In the genomic region with DNA sequence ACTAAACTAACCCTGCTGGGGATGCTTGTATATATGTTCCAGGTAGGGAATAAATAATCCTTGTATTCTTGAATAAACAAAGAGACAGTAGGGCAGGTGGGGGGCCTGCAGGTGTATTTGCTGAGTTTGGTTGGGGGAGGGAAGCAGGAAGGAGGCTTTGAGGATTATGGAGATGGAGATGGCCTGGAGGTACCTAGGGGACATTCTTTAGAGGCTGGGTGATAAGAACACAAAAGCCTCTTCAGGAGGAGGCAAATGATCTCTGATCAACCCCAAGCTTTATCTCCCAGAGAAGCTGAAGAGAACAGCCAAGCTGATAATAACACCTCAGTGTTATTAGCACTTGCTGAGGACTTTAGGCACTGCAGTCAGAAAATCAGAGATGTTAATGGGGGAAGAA, we compare ENCODE assay signal across 2 cellular contexts.
TF ChIP-seq lines count a peak whose summit lies in the region.

No MANE protein-coding gene starts in this region.

TF ChIP-seq in HepG2, 621 proteins besides CTCF, POLR2A, EP300 and RAD21:
- TF ChIP-seq ZNF343 (CRISPR knock-in tag; IDR thresholded peaks at IDR 0.05) (no peak), ARNTL (CRISPR knock-in tag; IDR thresholded peaks at IDR 0.05) (no peak), CREM (IDR thresholded peaks at IDR 0.05) (peak; percentile 13; the same call in 1 of the 2 replicates), CREM (CRISPR knock-in tag; IDR thresholded peaks at IDR 0.05) (no peak), SOX13 (IDR thresholded peaks at IDR 0.05) (no peak), SOX13 (CRISPR knock-in tag; conservative IDR thresholded peaks at IDR 0.05 in 1 of 2, IDR thresholded peaks at IDR 0.05 in 1 of 2) (peak in 1 of 2 experiments; percentile 54; a peak in 1 of 4 replicates), SOX6 (IDR thresholded peaks at IDR 0.05) (no peak), SOX6 (CRISPR knock-in tag; IDR thresholded peaks at IDR 0.05) (peak; percentile 29; the same call in 1 of the 2 replicates)
- TF ChIP-seq, protein P1, sequence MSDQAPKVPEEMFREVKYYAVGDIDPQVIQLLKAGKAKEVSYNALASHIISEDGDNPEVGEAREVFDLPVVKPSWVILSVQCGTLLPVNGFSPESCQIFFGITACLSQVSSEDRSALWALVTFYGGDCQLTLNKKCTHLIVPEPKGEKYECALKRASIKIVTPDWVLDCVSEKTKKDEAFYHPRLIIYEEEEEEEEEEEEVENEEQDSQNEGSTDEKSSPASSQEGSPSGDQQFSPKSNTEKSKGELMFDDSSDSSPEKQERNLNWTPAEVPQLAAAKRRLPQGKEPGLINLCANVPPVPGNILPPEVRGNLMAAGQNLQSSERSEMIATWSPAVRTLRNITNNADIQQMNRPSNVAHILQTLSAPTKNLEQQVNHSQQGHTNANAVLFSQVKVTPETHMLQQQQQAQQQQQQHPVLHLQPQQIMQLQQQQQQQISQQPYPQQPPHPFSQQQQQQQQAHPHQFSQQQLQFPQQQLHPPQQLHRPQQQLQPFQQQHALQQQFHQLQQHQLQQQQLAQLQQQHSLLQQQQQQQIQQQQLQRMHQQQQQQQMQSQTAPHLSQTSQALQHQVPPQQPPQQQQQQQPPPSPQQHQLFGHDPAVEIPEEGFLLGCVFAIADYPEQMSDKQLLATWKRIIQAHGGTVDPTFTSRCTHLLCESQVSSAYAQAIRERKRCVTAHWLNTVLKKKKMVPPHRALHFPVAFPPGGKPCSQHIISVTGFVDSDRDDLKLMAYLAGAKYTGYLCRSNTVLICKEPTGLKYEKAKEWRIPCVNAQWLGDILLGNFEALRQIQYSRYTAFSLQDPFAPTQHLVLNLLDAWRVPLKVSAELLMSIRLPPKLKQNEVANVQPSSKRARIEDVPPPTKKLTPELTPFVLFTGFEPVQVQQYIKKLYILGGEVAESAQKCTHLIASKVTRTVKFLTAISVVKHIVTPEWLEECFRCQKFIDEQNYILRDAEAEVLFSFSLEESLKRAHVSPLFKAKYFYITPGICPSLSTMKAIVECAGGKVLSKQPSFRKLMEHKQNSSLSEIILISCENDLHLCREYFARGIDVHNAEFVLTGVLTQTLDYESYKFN (CRISPR knock-in tag; conservative IDR thresholded peaks at IDR 0.05), result 0 out of 2 replicates have a peak, but pooled peaks have one; percentile 12
- TF ChIP-seq, protein P2, sequence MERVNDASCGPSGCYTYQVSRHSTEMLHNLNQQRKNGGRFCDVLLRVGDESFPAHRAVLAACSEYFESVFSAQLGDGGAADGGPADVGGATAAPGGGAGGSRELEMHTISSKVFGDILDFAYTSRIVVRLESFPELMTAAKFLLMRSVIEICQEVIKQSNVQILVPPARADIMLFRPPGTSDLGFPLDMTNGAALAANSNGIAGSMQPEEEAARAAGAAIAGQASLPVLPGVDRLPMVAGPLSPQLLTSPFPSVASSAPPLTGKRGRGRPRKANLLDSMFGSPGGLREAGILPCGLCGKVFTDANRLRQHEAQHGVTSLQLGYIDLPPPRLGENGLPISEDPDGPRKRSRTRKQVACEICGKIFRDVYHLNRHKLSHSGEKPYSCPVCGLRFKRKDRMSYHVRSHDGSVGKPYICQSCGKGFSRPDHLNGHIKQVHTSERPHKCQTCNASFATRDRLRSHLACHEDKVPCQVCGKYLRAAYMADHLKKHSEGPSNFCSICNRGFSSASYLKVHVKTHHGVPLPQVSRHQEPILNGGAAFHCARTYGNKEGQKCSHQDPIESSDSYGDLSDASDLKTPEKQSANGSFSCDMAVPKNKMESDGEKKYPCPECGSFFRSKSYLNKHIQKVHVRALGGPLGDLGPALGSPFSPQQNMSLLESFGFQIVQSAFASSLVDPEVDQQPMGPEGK (CRISPR knock-in tag; IDR thresholded peaks at IDR 0.05), result peak; percentile 43
- TF ChIP-seq, protein P3, sequence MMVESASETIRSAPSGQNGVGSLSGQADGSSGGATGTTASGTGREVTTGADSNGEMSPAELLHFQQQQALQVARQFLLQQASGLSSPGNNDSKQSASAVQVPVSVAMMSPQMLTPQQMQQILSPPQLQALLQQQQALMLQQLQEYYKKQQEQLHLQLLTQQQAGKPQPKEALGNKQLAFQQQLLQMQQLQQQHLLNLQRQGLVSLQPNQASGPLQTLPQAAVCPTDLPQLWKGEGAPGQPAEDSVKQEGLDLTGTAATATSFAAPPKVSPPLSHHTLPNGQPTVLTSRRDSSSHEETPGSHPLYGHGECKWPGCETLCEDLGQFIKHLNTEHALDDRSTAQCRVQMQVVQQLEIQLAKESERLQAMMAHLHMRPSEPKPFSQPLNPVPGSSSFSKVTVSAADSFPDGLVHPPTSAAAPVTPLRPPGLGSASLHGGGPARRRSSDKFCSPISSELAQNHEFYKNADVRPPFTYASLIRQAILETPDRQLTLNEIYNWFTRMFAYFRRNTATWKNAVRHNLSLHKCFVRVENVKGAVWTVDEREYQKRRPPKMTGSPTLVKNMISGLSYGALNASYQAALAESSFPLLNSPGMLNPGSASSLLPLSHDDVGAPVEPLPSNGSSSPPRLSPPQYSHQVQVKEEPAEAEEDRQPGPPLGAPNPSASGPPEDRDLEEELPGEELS (CRISPR knock-in tag; IDR thresholded peaks at IDR 0.05), result 0 out of 2 replicates have a peak, but pooled peaks have one; percentile 41

TF ChIP-seq in H1, 55 proteins besides CTCF, POLR2A, EP300 and RAD21:
- no peak for TF ChIP-seq KDM4A (IDR thresholded peaks at IDR 0.05; ENCODE audit: low read depth, low read length, severe bottlenecking)
- TF ChIP-seq, protein P4, sequence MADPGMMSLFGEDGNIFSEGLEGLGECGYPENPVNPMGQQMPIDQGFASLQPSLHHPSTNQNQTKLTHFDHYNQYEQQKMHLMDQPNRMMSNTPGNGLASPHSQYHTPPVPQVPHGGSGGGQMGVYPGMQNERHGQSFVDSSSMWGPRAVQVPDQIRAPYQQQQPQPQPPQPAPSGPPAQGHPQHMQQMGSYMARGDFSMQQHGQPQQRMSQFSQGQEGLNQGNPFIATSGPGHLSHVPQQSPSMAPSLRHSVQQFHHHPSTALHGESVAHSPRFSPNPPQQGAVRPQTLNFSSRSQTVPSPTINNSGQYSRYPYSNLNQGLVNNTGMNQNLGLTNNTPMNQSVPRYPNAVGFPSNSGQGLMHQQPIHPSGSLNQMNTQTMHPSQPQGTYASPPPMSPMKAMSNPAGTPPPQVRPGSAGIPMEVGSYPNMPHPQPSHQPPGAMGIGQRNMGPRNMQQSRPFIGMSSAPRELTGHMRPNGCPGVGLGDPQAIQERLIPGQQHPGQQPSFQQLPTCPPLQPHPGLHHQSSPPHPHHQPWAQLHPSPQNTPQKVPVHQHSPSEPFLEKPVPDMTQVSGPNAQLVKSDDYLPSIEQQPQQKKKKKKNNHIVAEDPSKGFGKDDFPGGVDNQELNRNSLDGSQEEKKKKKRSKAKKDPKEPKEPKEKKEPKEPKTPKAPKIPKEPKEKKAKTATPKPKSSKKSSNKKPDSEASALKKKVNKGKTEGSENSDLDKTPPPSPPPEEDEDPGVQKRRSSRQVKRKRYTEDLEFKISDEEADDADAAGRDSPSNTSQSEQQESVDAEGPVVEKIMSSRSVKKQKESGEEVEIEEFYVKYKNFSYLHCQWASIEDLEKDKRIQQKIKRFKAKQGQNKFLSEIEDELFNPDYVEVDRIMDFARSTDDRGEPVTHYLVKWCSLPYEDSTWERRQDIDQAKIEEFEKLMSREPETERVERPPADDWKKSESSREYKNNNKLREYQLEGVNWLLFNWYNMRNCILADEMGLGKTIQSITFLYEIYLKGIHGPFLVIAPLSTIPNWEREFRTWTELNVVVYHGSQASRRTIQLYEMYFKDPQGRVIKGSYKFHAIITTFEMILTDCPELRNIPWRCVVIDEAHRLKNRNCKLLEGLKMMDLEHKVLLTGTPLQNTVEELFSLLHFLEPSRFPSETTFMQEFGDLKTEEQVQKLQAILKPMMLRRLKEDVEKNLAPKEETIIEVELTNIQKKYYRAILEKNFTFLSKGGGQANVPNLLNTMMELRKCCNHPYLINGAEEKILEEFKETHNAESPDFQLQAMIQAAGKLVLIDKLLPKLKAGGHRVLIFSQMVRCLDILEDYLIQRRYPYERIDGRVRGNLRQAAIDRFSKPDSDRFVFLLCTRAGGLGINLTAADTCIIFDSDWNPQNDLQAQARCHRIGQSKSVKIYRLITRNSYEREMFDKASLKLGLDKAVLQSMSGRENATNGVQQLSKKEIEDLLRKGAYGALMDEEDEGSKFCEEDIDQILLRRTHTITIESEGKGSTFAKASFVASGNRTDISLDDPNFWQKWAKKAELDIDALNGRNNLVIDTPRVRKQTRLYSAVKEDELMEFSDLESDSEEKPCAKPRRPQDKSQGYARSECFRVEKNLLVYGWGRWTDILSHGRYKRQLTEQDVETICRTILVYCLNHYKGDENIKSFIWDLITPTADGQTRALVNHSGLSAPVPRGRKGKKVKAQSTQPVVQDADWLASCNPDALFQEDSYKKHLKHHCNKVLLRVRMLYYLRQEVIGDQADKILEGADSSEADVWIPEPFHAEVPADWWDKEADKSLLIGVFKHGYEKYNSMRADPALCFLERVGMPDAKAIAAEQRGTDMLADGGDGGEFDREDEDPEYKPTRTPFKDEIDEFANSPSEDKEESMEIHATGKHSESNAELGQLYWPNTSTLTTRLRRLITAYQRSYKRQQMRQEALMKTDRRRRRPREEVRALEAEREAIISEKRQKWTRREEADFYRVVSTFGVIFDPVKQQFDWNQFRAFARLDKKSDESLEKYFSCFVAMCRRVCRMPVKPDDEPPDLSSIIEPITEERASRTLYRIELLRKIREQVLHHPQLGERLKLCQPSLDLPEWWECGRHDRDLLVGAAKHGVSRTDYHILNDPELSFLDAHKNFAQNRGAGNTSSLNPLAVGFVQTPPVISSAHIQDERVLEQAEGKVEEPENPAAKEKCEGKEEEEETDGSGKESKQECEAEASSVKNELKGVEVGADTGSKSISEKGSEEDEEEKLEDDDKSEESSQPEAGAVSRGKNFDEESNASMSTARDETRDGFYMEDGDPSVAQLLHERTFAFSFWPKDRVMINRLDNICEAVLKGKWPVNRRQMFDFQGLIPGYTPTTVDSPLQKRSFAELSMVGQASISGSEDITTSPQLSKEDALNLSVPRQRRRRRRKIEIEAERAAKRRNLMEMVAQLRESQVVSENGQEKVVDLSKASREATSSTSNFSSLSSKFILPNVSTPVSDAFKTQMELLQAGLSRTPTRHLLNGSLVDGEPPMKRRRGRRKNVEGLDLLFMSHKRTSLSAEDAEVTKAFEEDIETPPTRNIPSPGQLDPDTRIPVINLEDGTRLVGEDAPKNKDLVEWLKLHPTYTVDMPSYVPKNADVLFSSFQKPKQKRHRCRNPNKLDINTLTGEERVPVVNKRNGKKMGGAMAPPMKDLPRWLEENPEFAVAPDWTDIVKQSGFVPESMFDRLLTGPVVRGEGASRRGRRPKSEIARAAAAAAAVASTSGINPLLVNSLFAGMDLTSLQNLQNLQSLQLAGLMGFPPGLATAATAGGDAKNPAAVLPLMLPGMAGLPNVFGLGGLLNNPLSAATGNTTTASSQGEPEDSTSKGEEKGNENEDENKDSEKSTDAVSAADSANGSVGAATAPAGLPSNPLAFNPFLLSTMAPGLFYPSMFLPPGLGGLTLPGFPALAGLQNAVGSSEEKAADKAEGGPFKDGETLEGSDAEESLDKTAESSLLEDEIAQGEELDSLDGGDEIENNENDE (IDR thresholded peaks at IDR 0.05; ENCODE audit: insufficient replicate concordance, low read length), result no peak
- TF ChIP-seq CTBP2 (IDR thresholded peaks at IDR 0.05; ENCODE audit: borderline replicate concordance, insufficient read depth, insufficient read length, low read length), result no peak
- TF ChIP-seq SP1 (IDR thresholded peaks at IDR 0.05; ENCODE audit: low read depth, low read length), result peak; percentile 60
- no peak for TF ChIP-seq ZNF274 (IDR thresholded peaks at IDR 0.05; ENCODE audit: borderline replicate concordance, extremely low read depth, low read length)
- TF ChIP-seq YY1 (IDR thresholded peaks at IDR 0.05; ENCODE audit: low read depth, low read length), result peak; percentile 67
- no peak for TF ChIP-seq HDAC6 (IDR thresholded peaks at IDR 0.05; ENCODE audit: low read depth, low read length)
- TF ChIP-seq TEAD4 (IDR thresholded peaks at IDR 0.05; ENCODE audit: low read depth, low read length), result peak; percentile 17; the same call in 1 of the 2 replicates
- TF ChIP-seq TCF12 (IDR thresholded peaks at IDR 0.05; ENCODE audit: low read depth, low read length), result peak; percentile 95
- peak in 1 of 2 experiments; percentile 58; a peak in 1 of 4 replicates for TF ChIP-seq HDAC2 (IDR thresholded peaks at IDR 0.05; ENCODE audit: borderline replicate concordance in 1 of 2, low read depth in 2 of 2, low read length in 2 of 2)
